ENCODE assay signal across 14 cellular contexts in genomic region chr14:104368751-104369100, GRCh38.
A peak's percentile ranks its signal among the peaks of the same experiment; 100 is the strongest.
DNase-seq lines count a peak whose midpoint lies in the region; ATAC-seq, FAIRE-seq and TF ChIP-seq lines count a peak whose summit lies in the region.
"Had no signal": no experiment of that assay in that cellular context is flagged by ENCODE, and none has a peak within 500 bp of the region (broad histone marks: within the 10 kb centered on the region; RNA-seq: fewer than 3 reads in every experiment).

No MANE protein-coding gene starts in this region.

- H3K27me3 ChIP-seq in right atrium auricular region (no peaks in the 10 kb centered on the region), RWPE2 (ENCODE audit: insufficient read depth, poor library complexity, severe bottlenecking) (peaks cover 69% of the 10 kb centered on the region)
- H3K27me3 ChIP-seq: BLaER1 treated with 17β-estradiol and CSF1 and Interleukin-3, amounts not matched to agents 10 nM and 100 nM had no signal

- H3K9ac ChIP-seq in kidney (ENCODE audit: low read length in 2 of 2), result no peak overlapping the region
- H3K9ac ChIP-seq: BLaER1 treated with 17β-estradiol and CSF1 and Interleukin-3, amounts not matched to agents 10 nM and 100 nM had no signal

- H3K4me1 ChIP-seq in right atrium auricular region (no peaks in the 10 kb centered on the region), RWPE2 (ENCODE audit: insufficient read depth, poor library complexity, severe bottlenecking) (no peaks in the 10 kb centered on the region), kidney (ENCODE audit: control insufficient read depth in 1 of 2, insufficient read depth in 1 of 2, low read depth in 1 of 2, low read length in 2 of 2) (no peaks in the 10 kb centered on the region)

- no peak for FAIRE-seq in kidney (lab: Jason Lieb, UNC)
- FAIRE-seq: GM12878 had no signal

- ATAC-seq in Right ventricle myocardium inferior (no peak), RWPE2 (ENCODE audit: low read depth) (no peak), GM18505 (IDR thresholded peaks at IDR 0.05; ENCODE audit: unreplicated experiment) (no peak), HG03175 (IDR thresholded peaks at IDR 0.05; ENCODE audit: unreplicated experiment) (no peak), HG02981 (IDR thresholded peaks at IDR 0.05; ENCODE audit: unreplicated experiment) (no peak)
- ATAC-seq: GM12878, HCT116 had no signal

- H3K4me3 ChIP-seq in right atrium auricular region, result no peak overlapping the region
- H3K4me3 ChIP-seq in RWPE2 (ENCODE audit: severe bottlenecking), result no peak overlapping the region
- H3K4me3 ChIP-seq in kidney (ENCODE audit: low read length in 2 of 2), result no peak overlapping the region
- H3K4me3 ChIP-seq: BLaER1 treated with 17β-estradiol and CSF1 and Interleukin-3, amounts not matched to agents 10 nM and 100 nM; GM12878 had no signal

- H3K27ac ChIP-seq in right atrium auricular region, result no peak overlapping the region
- no peak overlapping the region for H3K27ac ChIP-seq in RWPE2 (ENCODE audit: poor library complexity, severe bottlenecking)
- H3K27ac ChIP-seq in kidney (ENCODE audit: low read depth in 2 of 2, low read length in 2 of 2), result no peak overlapping the region
- H3K27ac ChIP-seq: BLaER1 treated with 17β-estradiol and CSF1 and Interleukin-3, amounts not matched to agents 10 nM and 100 nM had no signal

- H3K36me3 ChIP-seq in right atrium auricular region (no peaks in the 10 kb centered on the region), RWPE2 (ENCODE audit: low read depth) (no peaks in the 10 kb centered on the region), kidney (ENCODE audit: control insufficient read depth in 1 of 2, insufficient read depth in 2 of 2, low read length in 2 of 2) (no peaks in the 10 kb centered on the region)
- H3K36me3 ChIP-seq: BLaER1 treated with 17β-estradiol and CSF1 and Interleukin-3, amounts not matched to agents 10 nM and 100 nM had no signal

- TF ChIP-seq CTCF in right atrium auricular region (IDR thresholded peaks at IDR 0.05) (no peak), RWPE2 (IDR thresholded peaks at IDR 0.05; ENCODE audit: poor library complexity, severe bottlenecking) (no peak), kidney (IDR thresholded peaks at IDR 0.05; ENCODE audit: borderline replicate concordance, extremely low read depth, insufficient read depth) (no peak)

- intact Hi-C loops in Right ventricle myocardium inferior (cut with DNase I) (no loop called here), kidney (cut with DNase I) (no loop called here), posterior vena cava (cut with DNase I) (no loop called here)

- H3K9me3 ChIP-seq in right atrium auricular region (no peaks in the 10 kb centered on the region), RWPE2 (ENCODE audit: severe bottlenecking) (no peaks in the 10 kb centered on the region), kidney (ENCODE audit: control insufficient read depth in 1 of 2, low read length in 2 of 2) (no peaks in the 10 kb centered on the region)

- peak; percentile 25 for DNase-seq in Right ventricle myocardium inferior (ENCODE audit: missing footprints)
- DNase-seq in right atrium auricular region (ENCODE audit: low spot score), result no peak
- peak; percentile 58 for DNase-seq in RWPE2 (ENCODE audit: low spot score)
- DNase-seq in kidney, result peak; percentile 66
- peak; percentile 74 for DNase-seq in posterior vena cava (ENCODE audit: low spot score)
- DNase-seq: 8988T; AML-193; CD4-positive, CD25-positive, alpha-beta regulatory T cell had no signal

- no peak for TF ChIP-seq POLR2A in GM18505 (IDR thresholded peaks at IDR 0.05; ENCODE audit: borderline replicate concordance, extremely low read depth, insufficient read depth, insufficient read length)
